Comparison of ENCODE assay signal across 28 cellular contexts in genomic region chr10:14936584-14936983, GRCh38. TPM values are rescaled to one million over a fixed set of nuclear protein-coding genes. Genes with fewer than 3 reads are reported as not detected.
"Had no signal": no experiment of that assay in that cellular context is flagged by ENCODE, and none has a peak within 500 bp of the region (broad histone marks: within the 10 kb centered on the region; RNA-seq: fewer than 3 reads in every experiment).

No MANE protein-coding gene starts in this region.

- H3K27ac Mint-ChIP-seq: activated naive CD4-positive, alpha-beta T cell treated with anti-CD3 and anti-CD28 coated beads, Interleukin-2, amount 10 ng/mL, durations not matched to agents 7 days and 5 days; activated naive CD8-positive, alpha-beta T cell treated with anti-CD3 and anti-CD28 coated beads, Interleukin-2, amount 10 ng/mL, durations not matched to agents 7 days and 5 days; mesothelial cell of epicardium; stimulated activated naive CD8-positive, alpha-beta T cell treated with anti-CD3 and anti-CD28 coated beads, Interleukin-15, Interleukin-2, amounts not matched to agents 100 ng/mL and 50 ng/mL, for 24 hours had no signal

- H3K4me3 Mint-ChIP-seq: activated naive CD4-positive, alpha-beta T cell treated with anti-CD3 and anti-CD28 coated beads, Interleukin-2, amount 10 ng/mL, durations not matched to agents 7 days and 5 days; activated naive CD8-positive, alpha-beta T cell treated with anti-CD3 and anti-CD28 coated beads, Interleukin-2, amount 10 ng/mL, durations not matched to agents 7 days and 5 days; activated T-helper 1 cell treated with anti-CD3 and anti-CD28 coated beads, Interleukin-12 subunit alpha, Interleukin-12 subunit beta, Interleukin-2, Interleukin-4 antibody, amounts not matched to agents 30 ng/mL and 10 ng/mL and 1 ng/mL, durations not matched to agents 14 hours and 24 hours and 36 hours; mesothelial cell of epicardium; naive B cell; neural crest cell; stimulated activated naive CD8-positive, alpha-beta T cell treated with anti-CD3 and anti-CD28 coated beads, Interleukin-15, Interleukin-2, amounts not matched to agents 100 ng/mL and 50 ng/mL, for 24 hours; T-cell had no signal

- H3K4me3 ChIP-seq: breast epithelium, esophagus muscularis mucosa, hepatocyte, right atrium auricular region, upper lobe of left lung had no signal

- H3K27me3 Mint-ChIP-seq: activated naive CD4-positive, alpha-beta T cell treated with anti-CD3 and anti-CD28 coated beads, Interleukin-2, amount 10 ng/mL, durations not matched to agents 7 days and 5 days; activated naive CD8-positive, alpha-beta T cell treated with anti-CD3 and anti-CD28 coated beads, Interleukin-2, amount 10 ng/mL, durations not matched to agents 7 days and 5 days; naive B cell; stimulated activated naive CD8-positive, alpha-beta T cell treated with anti-CD3 and anti-CD28 coated beads, Interleukin-15, Interleukin-2, amounts not matched to agents 100 ng/mL and 50 ng/mL, for 24 hours; T-cell had no signal

- H3K9me3 Mint-ChIP-seq: activated naive CD4-positive, alpha-beta T cell treated with anti-CD3 and anti-CD28 coated beads, Interleukin-2, amount 10 ng/mL, durations not matched to agents 7 days and 5 days; activated naive CD8-positive, alpha-beta T cell treated with anti-CD3 and anti-CD28 coated beads, Interleukin-2, amount 10 ng/mL, durations not matched to agents 7 days and 5 days; activated T-helper 1 cell treated with anti-CD3 and anti-CD28 coated beads, Interleukin-12 subunit alpha, Interleukin-12 subunit beta, Interleukin-2, Interleukin-4 antibody, amounts not matched to agents 30 ng/mL and 10 ng/mL and 1 ng/mL, durations not matched to agents 14 hours and 24 hours and 36 hours; mesothelial cell of epicardium; naive B cell; neural crest cell; stimulated activated naive CD8-positive, alpha-beta T cell treated with anti-CD3 and anti-CD28 coated beads, Interleukin-15, Interleukin-2, amounts not matched to agents 100 ng/mL and 50 ng/mL, for 24 hours; T-cell had no signal

- H3K36me3 ChIP-seq: breast epithelium had no signal

- ATAC-seq: left cardiac atrium, left ventricle myocardium superior, T-cell had no signal

- H3K9me3 ChIP-seq: breast epithelium, esophagus muscularis mucosa, right atrium auricular region, upper lobe of left lung had no signal

- H3K4me1 ChIP-seq: breast epithelium, esophagus muscularis mucosa, parathyroid adenoma, right atrium auricular region, upper lobe of left lung had no signal

- H3K27ac ChIP-seq: breast epithelium, esophagus muscularis mucosa, hepatocyte, parathyroid adenoma, right atrium auricular region, upper lobe of left lung, VCaP had no signal

- H3K4me1 Mint-ChIP-seq: mesothelial cell of epicardium had no signal

- DNase-seq: activated CD4-positive, alpha-beta T cell treated with anti-CD3 and anti-CD28 coated beads for 4 hours; activated CD4-positive, alpha-beta T cell treated with anti-CD3 and anti-CD28 coated beads, Interleukin-2, amount 50 U/mL, for 4 hours; activated gamma-delta T cell; activated naive CD4-positive, alpha-beta T cell treated with anti-CD3 and anti-CD28 coated beads, Interleukin-2, amount 10 ng/mL, durations not matched to agents 7 days and 5 days; activated naive CD8-positive, alpha-beta T cell treated with anti-CD3 and anti-CD28 coated beads, Interleukin-2, amount 10 ng/mL, durations not matched to agents 7 days and 5 days; amniotic stem cell; dermis blood vessel endothelial cell; effector CD4-positive, alpha-beta T cell; left cardiac atrium; left ventricle myocardium superior; naive B cell; nucleus accumbens; T-cell; T-helper 9 cell; upper lobe of left lung had no signal

- H3K27me3 ChIP-seq: breast epithelium, esophagus muscularis mucosa, hepatocyte, right atrium auricular region, upper lobe of left lung had no signal

RNA-seq across cellular contexts. Expression of gene MEIG1, which starts 22.6 kb away (rescaled TPM):
- total RNA-seq: breast epithelium, dermis blood vessel endothelial cell, esophagus muscularis mucosa, frontal cortex, hepatocyte, left cardiac atrium, left ventricle myocardium superior, pulmonary artery endothelial cell, right atrium auricular region, subcutaneous adipose tissue, T-cell had no signal
